8 cellular contexts compared by ENCODE assay signal in the genomic region with DNA sequence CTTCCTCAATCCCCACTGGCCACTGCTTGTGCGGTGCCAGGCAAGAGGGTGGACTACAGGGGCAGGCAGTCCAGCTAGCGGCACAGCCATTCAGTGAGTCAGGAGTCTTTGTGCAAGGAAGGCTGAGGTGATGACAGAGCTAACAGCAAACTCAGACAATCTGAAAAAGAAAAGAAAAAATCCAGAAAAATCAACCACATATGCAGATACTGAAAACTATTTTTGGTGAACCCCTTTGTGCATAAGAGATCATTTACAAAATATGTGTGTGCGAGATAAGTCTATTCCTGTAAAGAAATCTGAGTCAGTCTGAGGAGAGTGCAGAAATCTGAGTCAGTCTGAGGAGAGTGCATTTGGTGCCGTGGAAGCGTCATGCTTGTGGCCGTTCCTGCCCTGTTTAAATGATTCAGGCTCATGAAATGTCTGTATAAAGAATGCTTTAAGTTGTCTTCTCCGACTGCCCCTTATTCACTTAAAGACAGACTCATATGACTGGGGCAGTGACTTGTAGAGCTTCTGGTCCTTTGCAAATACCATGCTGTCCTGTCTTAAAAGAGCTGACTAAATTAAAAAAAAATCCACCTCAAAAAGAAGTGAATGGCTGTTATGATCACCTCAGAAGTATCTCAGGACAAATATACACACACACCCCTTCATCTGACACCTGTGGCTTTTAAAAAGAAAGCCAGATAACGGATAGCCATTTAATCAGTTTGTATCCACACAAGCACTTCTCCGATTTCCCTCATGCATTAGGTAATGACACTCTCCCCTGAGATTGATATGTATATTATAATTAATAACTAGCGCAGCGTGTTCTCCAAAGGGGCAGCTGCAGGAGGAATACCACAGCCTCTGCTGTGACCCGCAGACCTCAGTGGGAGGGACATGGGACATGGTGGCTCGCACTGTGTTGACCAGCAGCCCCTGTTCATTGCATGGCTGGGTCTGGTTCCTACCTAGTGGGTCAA. TPM values are rescaled to one million over a fixed set of nuclear protein-coding genes. Genes with fewer than 3 reads are reported as not detected.
DNase-seq lines count a peak whose midpoint lies in the region; ATAC-seq, FAIRE-seq and TF ChIP-seq lines count a peak whose summit lies in the region.

No MANE protein-coding gene starts in this region.

- peak; percentile 77 for DNase-seq in AG08396 (ENCODE audit: low spot score)
- peak; percentile 45 for DNase-seq in NCI-H2107 (lab: John Stamatoyannopoulos, UW)
- peak; percentile 89 for DNase-seq in dermis blood vessel endothelial cell
- no peak for DNase-seq in GM10266 (ENCODE audit: extremely low spot score)
- no peak for DNase-seq in GM19239 (ENCODE audit: insufficient read length, low spot score)

- no peak overlapping the region for H3K9ac ChIP-seq in muscle layer of colon (ENCODE audit: low read length)

- FAIRE-seq in GM19239 (lab: Jason Lieb, UNC), result no peak

- no peak overlapping the region for H3K4me3 ChIP-seq in muscle layer of colon (ENCODE audit: low read depth in 1 of 2, low read length in 2 of 2)

- ATAC-seq in HG02610 (IDR thresholded peaks at IDR 0.05; ENCODE audit: unreplicated experiment) (no peak), HG03280 (IDR thresholded peaks at IDR 0.05; ENCODE audit: unreplicated experiment) (no peak)

- no peaks in the 10 kb centered on the region for H3K27me3 ChIP-seq in muscle layer of colon (ENCODE audit: control insufficient read depth in 1 of 2, insufficient read depth in 2 of 2, low read length in 2 of 2)

- no peak for TF ChIP-seq CTCF in GM10266 (IDR thresholded peaks at IDR 0.05; ENCODE audit: control insufficient read depth, insufficient read depth, low read depth, missing control alignments)

- H3K36me3 ChIP-seq in muscle layer of colon (ENCODE audit: insufficient read depth, low read length), result no peaks in the 10 kb centered on the region

- H3K9me3 ChIP-seq in muscle layer of colon (ENCODE audit: low read length), result no peaks in the 10 kb centered on the region

- H3K27ac ChIP-seq in muscle layer of colon (ENCODE audit: low read depth, low read length), result peak overlapping the region; percentile 46

- peaks cover 56% of the 10 kb centered on the region for H3K4me1 ChIP-seq in muscle layer of colon (ENCODE audit: insufficient read depth, low read length)

RNA-seq across cellular contexts. Expression of gene TRIO, which starts 47.3 kb away (rescaled TPM):
- total RNA-seq in dermis blood vessel endothelial cell, result 190 and 204 TPM in 2 replicates

Comparison
In these comparisons a context has a peak if more than half of its experiments do, and no peak if none do; other contexts are left out.
1. DNase-seq: peak in AG08396 (single experiment), NCI-H2107 (single experiment) and dermis blood vessel endothelial cell (single experiment); none in GM10266 (single experiment) and GM19239 (single experiment).